ENCODE assay signal across 2 cellular contexts in genomic region chr19:393560-393959, GRCh38. TPM values are rescaled to one million over a fixed set of nuclear protein-coding genes. Genes with fewer than 3 reads are reported as not detected.
"Had no signal": no experiment of that assay in that cellular context is flagged by ENCODE, and none has a peak within 500 bp of the region (broad histone marks: within the 10 kb centered on the region; RNA-seq: fewer than 3 reads in every experiment).

No MANE protein-coding gene starts in this region.

RNA-seq across cellular contexts. Expression of gene C2CD4C, which starts 15.4 kb away (rescaled TPM):
- total RNA-seq: kidney epithelial cell had no signal
- polyA plus RNA-seq: fibroblast of lung had no signal
